20 cellular contexts compared by ENCODE assay signal in the genomic region with DNA sequence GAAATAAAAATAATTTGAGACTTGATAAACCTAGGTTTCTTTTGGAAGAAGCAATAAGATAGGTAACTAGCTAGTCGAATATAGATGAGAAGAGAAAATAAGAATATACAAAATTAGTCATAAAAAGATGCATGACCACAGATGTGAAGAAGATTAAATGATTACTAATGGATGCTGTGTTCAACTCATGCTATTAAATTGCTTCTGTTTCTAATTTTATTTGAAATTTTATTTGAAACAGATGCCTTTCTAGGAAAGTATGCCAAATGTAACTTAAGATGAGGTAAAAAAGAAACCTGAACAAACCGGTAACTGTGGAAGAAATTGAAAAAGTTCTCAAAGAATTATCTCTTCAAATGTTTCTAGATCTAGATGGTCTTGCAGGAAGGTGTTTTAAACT.
DNase-seq lines count a peak whose midpoint lies in the region; ATAC-seq and TF ChIP-seq lines count a peak whose summit lies in the region.
"Had no signal": no experiment of that assay in that cellular context is flagged by ENCODE, and none has a peak within 500 bp of the region (broad histone marks: within the 10 kb centered on the region; RNA-seq: fewer than 3 reads in every experiment).

No MANE protein-coding gene starts in this region.

- no peak overlapping the region for H3K27ac ChIP-seq in naive thymus-derived CD4-positive, alpha-beta T cell (ENCODE audit: low read depth, low read length)
- H3K27ac ChIP-seq: 22Rv1; BLaER1 treated with 17β-estradiol and CSF1 and Interleukin-3, amounts not matched to agents 10 nM and 100 nM; GM23248 had no signal

- H3K36me3 Mint-ChIP-seq in naive thymus-derived CD4-positive, alpha-beta T cell: peaks cover 0 to 33% (median 17%) of the 10 kb centered on the region in 5 donors

- H3K4me3 Mint-ChIP-seq in naive thymus-derived CD4-positive, alpha-beta T cell: no peak overlapping the region
- H3K4me3 Mint-ChIP-seq: CD14-positive monocyte; CD4-positive, alpha-beta T cell; CD8-positive, alpha-beta memory T cell had no signal

- POLR2A ChIA-PET in naive thymus-derived CD4-positive, alpha-beta T cell (lab: Charles Lee): no interaction called here

- H3K4me1 ChIP-seq in naive thymus-derived CD4-positive, alpha-beta T cell (ENCODE audit: control insufficient read depth in 2 of 2, insufficient read depth in 2 of 2, low read length in 2 of 2): no peaks in the 10 kb centered on the region

- intact Hi-C loops in naive thymus-derived CD4-positive, alpha-beta T cell (cut with micrococcal nuclease): no loop called here

- no peak for TF ChIP-seq CTCF in fibroblast of mammary gland (conservative IDR thresholded peaks at IDR 0.05; ENCODE audit: control insufficient read depth, insufficient read depth, low read depth, low read length)

- CTCF ChIA-PET in naive thymus-derived CD4-positive, alpha-beta T cell (lab: Charles Lee): no interaction called here

- H3K9me3 ChIP-seq in naive thymus-derived CD4-positive, alpha-beta T cell (ENCODE audit: control insufficient read depth in 2 of 3, low read length in 3 of 3): no peaks in the 10 kb centered on the region
- H3K9me3 ChIP-seq: BE2C had no signal

- no peaks in the 10 kb centered on the region for H3K27me3 ChIP-seq in naive thymus-derived CD4-positive, alpha-beta T cell (ENCODE audit: control insufficient read depth in 2 of 2, insufficient read depth in 2 of 2, low read length in 2 of 2)
- H3K27me3 ChIP-seq: BE2C; BLaER1 treated with 17β-estradiol and CSF1 and Interleukin-3, amounts not matched to agents 10 nM and 100 nM had no signal

- H3K9me3 Mint-ChIP-seq in naive thymus-derived CD4-positive, alpha-beta T cell: peaks cover 0 to 4% (median 0%) of the 10 kb centered on the region in 11 donors
- H3K9me3 Mint-ChIP-seq: CD4-positive, alpha-beta T cell; CD8-positive, alpha-beta memory T cell had no signal

- no peak overlapping the region for H3K27ac Mint-ChIP-seq in naive thymus-derived CD4-positive, alpha-beta T cell
- H3K27ac Mint-ChIP-seq: CD14-positive monocyte; CD4-positive, alpha-beta T cell had no signal

- peak; percentile 63 for ATAC-seq in SK-N-SH treated with all-trans-retinoic acid at 6 μM for 48 hours
- no peak for ATAC-seq in naive thymus-derived CD4-positive, alpha-beta T cell

- peaks cover 0 to under 1% (median 0%) of the 10 kb centered on the region in 3 experiments for H3K36me3 ChIP-seq in naive thymus-derived CD4-positive, alpha-beta T cell (ENCODE audit: control insufficient read depth in 2 of 3, insufficient read depth in 3 of 3, low read length in 3 of 3)

- peaks cover 0 to 7% (median 0%) of the 10 kb centered on the region in 7 donors for H3K4me1 Mint-ChIP-seq in naive thymus-derived CD4-positive, alpha-beta T cell
- H3K4me1 Mint-ChIP-seq: CD14-positive monocyte; CD8-positive, alpha-beta memory T cell had no signal

- H3K4me3 ChIP-seq in fibroblast of mammary gland (ENCODE audit: control insufficient read depth, low read depth, low read length): no peak overlapping the region
- H3K4me3 ChIP-seq in naive thymus-derived CD4-positive, alpha-beta T cell (ENCODE audit: low read length): no peak overlapping the region
- H3K4me3 ChIP-seq: BLaER1 treated with 17β-estradiol and CSF1 and Interleukin-3, amounts not matched to agents 10 nM and 100 nM; GM23248 had no signal

- peaks cover 0 to 2% (median 0%) of the 10 kb centered on the region in 5 donors for H3K27me3 Mint-ChIP-seq in naive thymus-derived CD4-positive, alpha-beta T cell
- H3K27me3 Mint-ChIP-seq: CD4-positive, alpha-beta T cell had no signal

- DNase-seq in NCI-H2171 treated with DMSO at 0.1 percent for 48 hours (lab: John Stamatoyannopoulos, UW) (peak; percentile 79), NCI-H2171 (lab: John Stamatoyannopoulos, UW) (no peak), fibroblast of mammary gland (ENCODE audit: low read depth) (peak; percentile 52)
- DNase-seq in naive thymus-derived CD4-positive, alpha-beta T cell: no peak
- no peak for DNase-seq in activated effector memory CD4-positive, alpha-beta T cell treated with anti-CD3 and anti-CD28 coated beads, Interleukin-2, amount 50 U/mL, for 16 hours
- DNase-seq: ACHN; AML-193; BE2C; CD4-positive, alpha-beta T cell; CD8-positive, alpha-beta memory T cell; DMS 273 treated with DMSO at 0.1 percent for 48 hours; DMS79; GF-D8; GM23248; H7; HCEC 1CT had no signal

TF ChIP-seq in SK-N-SH treated with all-trans-retinoic acid at 6 μM for 48 hours, 23 proteins besides CTCF, POLR2A, EP300 and RAD21:
- TF ChIP-seq ZFP30 (CRISPR knock-in tag; IDR thresholded peaks at IDR 0.05) (no peak), TCF4 (CRISPR knock-in tag; IDR thresholded peaks at IDR 0.05; ENCODE audit: borderline replicate concordance) (peak; percentile 93), PPARA (CRISPR knock-in tag; IDR thresholded peaks at IDR 0.05; ENCODE audit: borderline replicate concordance) (no peak), BACH2 (CRISPR knock-in tag; IDR thresholded peaks at IDR 0.05; ENCODE audit: borderline replicate concordance) (no peak), ZNF70 (CRISPR knock-in tag; IDR thresholded peaks at IDR 0.05) (no peak), ZC3H10 (CRISPR knock-in tag; IDR thresholded peaks at IDR 0.05) (no peak), ZNF8 (CRISPR knock-in tag; IDR thresholded peaks at IDR 0.05) (no peak), ISL1 (CRISPR knock-in tag; IDR thresholded peaks at IDR 0.05) (peak; percentile 84), ESRRG (CRISPR knock-in tag; IDR thresholded peaks at IDR 0.05) (no peak), ARNTL (CRISPR knock-in tag; IDR thresholded peaks at IDR 0.05; ENCODE audit: borderline replicate concordance, low read depth) (no peak)
- TF ChIP-seq, protein P1, sequence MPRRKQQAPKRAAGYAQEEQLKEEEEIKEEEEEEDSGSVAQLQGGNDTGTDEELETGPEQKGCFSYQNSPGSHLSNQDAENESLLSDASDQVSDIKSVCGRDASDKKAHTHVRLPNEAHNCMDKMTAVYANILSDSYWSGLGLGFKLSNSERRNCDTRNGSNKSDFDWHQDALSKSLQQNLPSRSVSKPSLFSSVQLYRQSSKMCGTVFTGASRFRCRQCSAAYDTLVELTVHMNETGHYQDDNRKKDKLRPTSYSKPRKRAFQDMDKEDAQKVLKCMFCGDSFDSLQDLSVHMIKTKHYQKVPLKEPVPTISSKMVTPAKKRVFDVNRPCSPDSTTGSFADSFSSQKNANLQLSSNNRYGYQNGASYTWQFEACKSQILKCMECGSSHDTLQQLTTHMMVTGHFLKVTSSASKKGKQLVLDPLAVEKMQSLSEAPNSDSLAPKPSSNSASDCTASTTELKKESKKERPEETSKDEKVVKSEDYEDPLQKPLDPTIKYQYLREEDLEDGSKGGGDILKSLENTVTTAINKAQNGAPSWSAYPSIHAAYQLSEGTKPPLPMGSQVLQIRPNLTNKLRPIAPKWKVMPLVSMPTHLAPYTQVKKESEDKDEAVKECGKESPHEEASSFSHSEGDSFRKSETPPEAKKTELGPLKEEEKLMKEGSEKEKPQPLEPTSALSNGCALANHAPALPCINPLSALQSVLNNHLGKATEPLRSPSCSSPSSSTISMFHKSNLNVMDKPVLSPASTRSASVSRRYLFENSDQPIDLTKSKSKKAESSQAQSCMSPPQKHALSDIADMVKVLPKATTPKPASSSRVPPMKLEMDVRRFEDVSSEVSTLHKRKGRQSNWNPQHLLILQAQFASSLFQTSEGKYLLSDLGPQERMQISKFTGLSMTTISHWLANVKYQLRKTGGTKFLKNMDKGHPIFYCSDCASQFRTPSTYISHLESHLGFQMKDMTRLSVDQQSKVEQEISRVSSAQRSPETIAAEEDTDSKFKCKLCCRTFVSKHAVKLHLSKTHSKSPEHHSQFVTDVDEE (CRISPR knock-in tag; IDR thresholded peaks at IDR 0.05): no peak

Comparison
In these comparisons a context has a peak if more than half of its experiments do, and no peak if none do; other contexts are left out.
1. DNase-seq: peak in NCI-H2171 treated with DMSO at 0.1 percent for 48 hours (single experiment) and fibroblast of mammary gland (single experiment); none in NCI-H2171 (single experiment), naive thymus-derived CD4-positive, alpha-beta T cell (0 of 9) and activated effector memory CD4-positive, alpha-beta T cell treated with anti-CD3 and anti-CD28 coated beads, Interleukin-2, amount 50 U/mL, for 16 hours (single experiment).